ENCODE assay signal across 13 cellular contexts in genomic region chr5:154830219-154830595, GRCh38. TPM values are rescaled to one million over a fixed set of nuclear protein-coding genes. Genes with fewer than 3 reads are reported as not detected.
DNase-seq lines count a peak whose midpoint lies in the region; ATAC-seq, FAIRE-seq and TF ChIP-seq lines count a peak whose summit lies in the region.
"Had no signal": no experiment of that assay in that cellular context is flagged by ENCODE, and none has a peak within 500 bp of the region (broad histone marks: within the 10 kb centered on the region; RNA-seq: fewer than 3 reads in every experiment).

No MANE protein-coding gene starts in this region.

- CTCF ChIA-PET in A549 (lab: Yijun Ruan, JAX): interaction anchor here (1.1 to 1.2 kb wide), 2 partner anchors 21 to 27 kb away, joined by 3 to 4 read pairs; partner anchors contain the start of gene FAXDC2

- H3K9me3 ChIP-seq in A549: no peaks in the 10 kb centered on the region
- no peaks in the 10 kb centered on the region for H3K9me3 ChIP-seq in mucosa of descending colon
- H3K9me3 ChIP-seq in heart left ventricle: no peaks in the 10 kb centered on the region
- H3K9me3 ChIP-seq in right lobe of liver: no peaks in the 10 kb centered on the region
- H3K9me3 ChIP-seq: BLaER1, stomach had no signal

- 84% methylated on average over 7 of the region's 7 CpGs for whole genome bisulfite sequencing in A549 (ENCODE audit: missing lambda C conversion rate)
- WGBS in heart left ventricle, 4 donors: 77 to 90% (median 88%) methylated on average over 7 of the region's 7 CpGs
- 91% methylated on average over 6 of the region's 7 CpGs for WGBS in right lobe of liver (ENCODE audit: insufficient coverage, low coverage, low lambda C conversion rate, missing lambda C conversion rate)

- H3K27me3 ChIP-seq in heart left ventricle (no peaks in the 10 kb centered on the region), right lobe of liver (no peaks in the 10 kb centered on the region)
- H3K27me3 ChIP-seq: BLaER1, stomach had no signal

- no peaks in the 10 kb centered on the region for H3K27me3 Mint-ChIP-seq in activated T-helper 17 cell treated with anti-CD3 and anti-CD28 coated beads, Interleukin-2, amount 50 U/mL, for 72 hours
- H3K27me3 Mint-ChIP-seq: progenitor cell of endocrine pancreas had no signal

- FAIRE-seq in A549 (lab: Jason Lieb, UNC): no peak
- FAIRE-seq: endothelial cell of umbilical vein had no signal

- H3K4me3 ChIP-seq in A549 (no peak overlapping the region), mucosa of descending colon (no peak overlapping the region), heart left ventricle (no peak overlapping the region), right lobe of liver (no peak overlapping the region)
- H3K4me3 ChIP-seq: BLaER1, stomach had no signal

- peak overlapping the region; percentile 34; the same call in 2 of the 3 replicates for H3K4me2 ChIP-seq in A549
- H3K4me2 ChIP-seq: BLaER1 had no signal

- peaks cover 48% of the 10 kb centered on the region for H3K36me3 Mint-ChIP-seq in activated T-helper 17 cell treated with anti-CD3 and anti-CD28 coated beads, Interleukin-2, amount 50 U/mL, for 72 hours (ENCODE audit: low read depth)

- intact Hi-C loops in mucosa of descending colon (cut with DNase I, micrococcal nuclease) (no loop called here), heart left ventricle (cut with DNase I) (no loop called here), right lobe of liver (cut with DNase I) (no loop called here)

- no peaks in the 10 kb centered on the region for H3K9me3 Mint-ChIP-seq in activated T-helper 17 cell treated with anti-CD3 and anti-CD28 coated beads, Interleukin-2, amount 50 U/mL, for 72 hours

- TF ChIP-seq CTCF in A549 (IDR thresholded peaks at IDR 0.05): no peak
- no peak for TF ChIP-seq CTCF in mucosa of descending colon (IDR thresholded peaks at IDR 0.05)
- TF ChIP-seq CTCF in heart left ventricle (IDR thresholded peaks at IDR 0.05): no peak
- TF ChIP-seq CTCF in right lobe of liver (IDR thresholded peaks at IDR 0.05): no peak

- no peak for TF ChIP-seq POLR2A in A549 (IDR thresholded peaks at IDR 0.05; ENCODE audit: low read length)
- TF ChIP-seq POLR2A in heart left ventricle (IDR thresholded peaks at IDR 0.05): no peak
- no peak for TF ChIP-seq POLR2A in right lobe of liver (IDR thresholded peaks at IDR 0.05)

- H3K36me3 ChIP-seq in mucosa of descending colon (ENCODE audit: low read depth) (no peaks in the 10 kb centered on the region), heart left ventricle (peaks cover 0 to 94% (median 48%) of the 10 kb centered on the region in 9 donors), right lobe of liver (peaks cover 0 to 41% (median 12%) of the 10 kb centered on the region in 4 donors)

- TF ChIP-seq RAD21 in A549 (conservative IDR thresholded peaks at IDR 0.05 in 1 of 2, IDR thresholded peaks at IDR 0.05 in 1 of 2): no peak

- no peak for TF ChIP-seq EP300 in A549 (IDR thresholded peaks at IDR 0.05)

- peak overlapping the region; percentile 82 for H3K27ac Mint-ChIP-seq in activated T-helper 17 cell treated with anti-CD3 and anti-CD28 coated beads, Interleukin-2, amount 50 U/mL, for 72 hours
- H3K27ac Mint-ChIP-seq: progenitor cell of endocrine pancreas had no signal

- H3K4me1 ChIP-seq in A549 (peaks cover 34% of the 10 kb centered on the region), mucosa of descending colon (ENCODE audit: low read depth) (peaks cover 20% of the 10 kb centered on the region), heart left ventricle (peaks cover 0 to 23% (median 9%) of the 10 kb centered on the region in 12 donors), right lobe of liver (peaks cover 0 to 21% (median 0%) of the 10 kb centered on the region in 4 donors)

- DNase-seq in A549 (ENCODE audit: low read depth in 1 of 2, low spot score in 1 of 2): no peak
- peak; percentile 89 for DNase-seq in DMS53 (lab: John Stamatoyannopoulos, UW)
- DNase-seq in mucosa of descending colon: no peak
- no peak for DNase-seq in stimulated activated CD4-positive, alpha-beta T cell treated with anti-CD3 and anti-CD28 coated beads, Interleukin-4, amount 100 ng/mL, for 4 hours
- no peak for DNase-seq in NCI-H1105 treated with DMSO at 0.1 percent for 48 hours (lab: John Stamatoyannopoulos, UW)
- DNase-seq in heart left ventricle: no peak
- DNase-seq in right lobe of liver: no peak
- DNase-seq: stimulated activated CD4-positive, alpha-beta T cell treated with anti-CD3 and anti-CD28 coated beads, Interleukin-4, amount 100 ng/mL, for 1 hour had no signal

- peaks cover 25% of the 10 kb centered on the region for H3K4me1 Mint-ChIP-seq in activated T-helper 17 cell treated with anti-CD3 and anti-CD28 coated beads, Interleukin-2, amount 50 U/mL, for 72 hours

- ATAC-seq in A549 (no peak), mucosa of descending colon (peak; percentile 43), heart left ventricle (no peak), right lobe of liver (no peak)
- no peak for ATAC-seq in activated T-helper 17 cell treated with anti-CD3 and anti-CD28 coated beads, Interleukin-2, amount 50 U/mL, for 72 hours (replicated peaks)

- peak overlapping the region; percentile 42 for H3K4me3 Mint-ChIP-seq in activated T-helper 17 cell treated with anti-CD3 and anti-CD28 coated beads, Interleukin-2, amount 50 U/mL, for 72 hours

- H3K27ac ChIP-seq in A549 (peak overlapping the region; percentile 20 to 46; a peak in 3 of 6 replicates), heart left ventricle (no peak overlapping the region), right lobe of liver (no peak overlapping the region)
- H3K27ac ChIP-seq: BLaER1 had no signal

- POLR2A ChIA-PET in A549 (lab: Yijun Ruan, JAX): interaction anchor here (1.4 kb wide), 1 partner anchor 27 kb away, joined by 5 read pairs; no protein-coding TSS in a partner anchor

TF ChIP-seq in A549, 52 proteins besides CTCF, POLR2A, EP300 and RAD21:
- no peak for TF ChIP-seq KDM1A (IDR thresholded peaks at IDR 0.05; ENCODE audit: low read depth)
- no peak for TF ChIP-seq MAZ (IDR thresholded peaks at IDR 0.05; ENCODE audit: borderline replicate concordance, low read depth, low read length)
- TF ChIP-seq NFE2L2 (conservative IDR thresholded peaks at IDR 0.05; ENCODE audit: low read length): no peak
- TF ChIP-seq HOXB5 (CRISPR knock-in tag; IDR thresholded peaks at IDR 0.05): no peak
- TF ChIP-seq HMGXB4 (CRISPR knock-in tag; IDR thresholded peaks at IDR 0.05; ENCODE audit: borderline replicate concordance): no peak
- no peak for TF ChIP-seq NR3C1 (IDR thresholded peaks at IDR 0.05)
- TF ChIP-seq CBX2 (IDR thresholded peaks at IDR 0.05; ENCODE audit: borderline replicate concordance, low read depth): no peak
- TF ChIP-seq E2F6 (IDR thresholded peaks at IDR 0.05; ENCODE audit: borderline replicate concordance, low read depth): no peak
- TF ChIP-seq ESRRA (IDR thresholded peaks at IDR 0.05; ENCODE audit: borderline replicate concordance, low read length): no peak
- no peak for TF ChIP-seq SMC3 (IDR thresholded peaks at IDR 0.05)

RNA-seq across cellular contexts. Expression of gene FAXDC2, which starts 20.2 kb away (rescaled TPM):
- polyA plus RNA-seq in A549 (2011; rRNA removed): 0.94 and 1.6 TPM in 2 replicates
- 0.13 and 0.17 TPM in 2 replicates for polyA plus RNA-seq in A549 (2012; cell fraction: cytosol; rRNA removed)
- 0.04 and 0.10 TPM in 2 replicates for polyA plus RNA-seq in A549 (2012; cell fraction: nucleus; rRNA removed)
- polyA plus RNA-seq in A549 (2017; fragmentation: RNase III; extraction: RNeasy Plus Mini Kit Qiagen cat#74134 plus additional on column Dnase treatment): 0.14 to 0.42 TPM (median 0.33 TPM) in 3 replicates
- 0.68 and 2.6 TPM in 2 replicates for polyA minus RNA-seq in A549 (2011; rRNA and poly(A)+ RNA removed)
- total RNA-seq in activated T-helper 17 cell treated with anti-CD3 and anti-CD28 coated beads, Interleukin-2, amount 50 U/mL, for 72 hours: not detected
- 10 to 100 TPM; 18.1 to 55.9 (median 20.9) TPM for total RNA-seq in mucosa of descending colon
- total RNA-seq in heart left ventricle: 10 to 100 TPM in 7 of 9 donors, 1 to 10 TPM in 2; 7.9 to 39.5 (median 22.2) TPM
- 10 to 100 TPM in 1 of 2 donors, 1 to 10 TPM in 1; 5.3 to 15.4 TPM for polyA plus RNA-seq in heart left ventricle
- 10 to 100 TPM; 27.3 to 98.1 (median 53.2) TPM for total RNA-seq in right lobe of liver

RNA-seq across cellular contexts. Expression of gene CNOT8, which starts 28.2 kb away (rescaled TPM):
- polyA plus RNA-seq in A549 (2011; rRNA removed) (49.8 and 52.7 TPM in 2 replicates), A549 (2017; fragmentation: RNase III; extraction: RNeasy Plus Mini Kit Qiagen cat#74134 plus additional on column Dnase treatment) (35.7 to 41.2 TPM (median 40.6 TPM) in 3 replicates), heart left ventricle (10 to 100 TPM; 11.5 to 34.2 TPM)
- 26.9 and 29.5 TPM in 2 replicates for polyA plus RNA-seq in A549 (2012; cell fraction: cytosol; rRNA removed)
- 19.7 and 28.3 TPM in 2 replicates for polyA plus RNA-seq in A549 (2012; cell fraction: nucleus; rRNA removed)
- polyA minus RNA-seq in A549 (2011; rRNA and poly(A)+ RNA removed): 24.7 and 27.5 TPM in 2 replicates
- total RNA-seq in activated T-helper 17 cell treated with anti-CD3 and anti-CD28 coated beads, Interleukin-2, amount 50 U/mL, for 72 hours: 100 to 1,000 TPM in 1 of 2 donors, 10 to 100 TPM in 1; 87.4 to 173 TPM
- total RNA-seq in mucosa of descending colon (10 to 100 TPM; 55.4 to 60.3 (median 58.9) TPM), heart left ventricle (10 to 100 TPM; 18.7 to 45.6 (median 25.2) TPM), right lobe of liver (10 to 100 TPM; 12.4 to 19.6 (median 16.5) TPM)

Comparison
In these comparisons a context has a peak if more than half of its experiments do, and no peak if none do; other contexts are left out.
1. H3K27ac ChIP-seq: peak in A549 (2 of 2); none in heart left ventricle (0 of 12) and right lobe of liver (0 of 3).
2. RNA of gene FAXDC2, which starts 20.2 kb away (total RNA-seq): 27.3 to 98.1 TPM in right lobe of liver, 7.9 to 39.5 TPM in heart left ventricle and 18.1 to 55.9 TPM in mucosa of descending colon; not detected in activated T-helper 17 cell treated with anti-CD3 and anti-CD28 coated beads, Interleukin-2, amount 50 U/mL, for 72 hours; every median in the first group is over 4 times any median in the second.